8 cellular contexts compared by ENCODE assay signal in genomic region chr19:41706741-41707501, GRCh38. TPM values are rescaled to one million over a fixed set of nuclear protein-coding genes. Genes with fewer than 3 reads are reported as not detected.
DNase-seq lines count a peak whose midpoint lies in the region; ATAC-seq and TF ChIP-seq lines count a peak whose summit lies in the region.

No MANE protein-coding gene starts in this region.

- peak; percentile 96 for TF ChIP-seq CTCF in GM06990 (IDR thresholded peaks at IDR 0.05; ENCODE audit: insufficient read depth, low read length, poor library complexity, severe bottlenecking)

- DNase-seq in GM06990 (ENCODE audit: extremely low read depth, insufficient read length) (peak; percentile 75), LoVo (ENCODE audit: low spot score) (peak; percentile 87), SK-MEL-5 (ENCODE audit: low read depth, low spot score) (peak; percentile 73), activated gamma-delta T cell (lab: John Stamatoyannopoulos, UW) (peak; percentile 22), cardiac septum (ENCODE audit: low spot score) (peak; percentile 84), NCI-H1048 (lab: John Stamatoyannopoulos, UW) (no peak)
- DNase-seq in stimulated activated CD4-positive, alpha-beta T cell treated with anti-CD3 and anti-CD28 coated beads, Interleukin-12 subunit alpha, Interleukin-12 subunit beta, amount 100 ng/mL, for 24 hours (ENCODE audit: low read depth in 2 of 2) = peak; percentile 44 to 64

- no peak overlapping the region for H3K4me3 ChIP-seq in GM06990 (replicated peaks; ENCODE audit: low read depth, low read length)

- in situ Hi-C loops in SK-MEL-5 (cut with HindIII; ENCODE audit: low pct_unique_long_range_greater_than_20kb, low sequenced_read_pairs) = no loop called here

- peaks cover 6% of the 10 kb centered on the region for H3K27me3 ChIP-seq in GM06990 (replicated peaks; ENCODE audit: control insufficient read depth, insufficient read depth, low read length)

- no peak for ATAC-seq in HG03469 (IDR thresholded peaks at IDR 0.05; ENCODE audit: unreplicated experiment)

- intact Hi-C loops in cardiac septum (cut with DNase I) = no loop called here

- H3K36me3 ChIP-seq in GM06990 (ENCODE audit: control insufficient read depth, insufficient read depth, low read length) = no peaks in the 10 kb centered on the region

RNA-seq across cellular contexts. Expression of gene CEACAM5, which starts 1.5 kb away (rescaled TPM):
- total RNA-seq in SK-MEL-5 (2014; rRNA removed; shearing (Covaris generic)) = not detected in 2 replicates
- not detected in 2 replicates for polyA plus RNA-seq in SK-MEL-5 (2015; cell fraction: cytosol; rRNA removed)
- not detected in 2 replicates for polyA plus RNA-seq in SK-MEL-5 (2015; cell fraction: nucleus; rRNA removed)
- total RNA-seq in cardiac septum = 0.19 TPM

RNA-seq across cellular contexts. Expression of gene CEACAM7, which starts 18.9 kb away (rescaled TPM):
- total RNA-seq in SK-MEL-5 (2014; rRNA removed; shearing (Covaris generic)) = not detected in 2 replicates
- polyA plus RNA-seq in SK-MEL-5 (2015; cell fraction: cytosol; rRNA removed) = not detected in 2 replicates
- not detected in 2 replicates for polyA plus RNA-seq in SK-MEL-5 (2015; cell fraction: nucleus; rRNA removed)
- total RNA-seq in cardiac septum = not detected

RNA-seq across cellular contexts. Expression of gene CEACAM6, which starts 48.4 kb away (rescaled TPM):
- 0.13 TPM in 1 of 2 replicates, not detected in the other for total RNA-seq in SK-MEL-5 (2014; rRNA removed; shearing (Covaris generic))
- 0.05 and 0.08 TPM in 2 replicates for polyA plus RNA-seq in SK-MEL-5 (2015; cell fraction: cytosol; rRNA removed)
- not detected in 2 replicates for polyA plus RNA-seq in SK-MEL-5 (2015; cell fraction: nucleus; rRNA removed)
- total RNA-seq in cardiac septum = 0.16 TPM
